Comparison of ENCODE assay signal across 8 cellular contexts in genomic region chr14:31229638-31230229, GRCh38. TPM values are rescaled to one million over a fixed set of nuclear protein-coding genes. Genes with fewer than 3 reads are reported as not detected.
A peak's percentile ranks its signal among the peaks of the same experiment; 100 is the strongest.
DNase-seq lines count a peak whose midpoint lies in the region; ATAC-seq and TF ChIP-seq lines count a peak whose summit lies in the region.

No MANE protein-coding gene starts in this region.

- no peak overlapping the region for H3K4me3 Mint-ChIP-seq in activated CD4-positive, alpha-beta T cell treated with anti-CD3 and anti-CD28 coated beads for 36 hours
- no peak overlapping the region for H3K4me3 Mint-ChIP-seq in activated CD4-positive, alpha-beta T cell treated with anti-CD3 and anti-CD28 coated beads, Interleukin-2, amount 10 ng/mL, durations not matched to agents 7 days and 5 days
- H3K4me3 Mint-ChIP-seq in natural killer cell = no peak overlapping the region
- no peak overlapping the region for H3K4me3 Mint-ChIP-seq in activated naive CD4-positive, alpha-beta T cell treated with anti-CD3 and anti-CD28 coated beads, Interleukin-2, amount 10 ng/mL, durations not matched to agents 7 days and 5 days
- H3K4me3 Mint-ChIP-seq in nephron progenitor cell = no peak overlapping the region

- no peak for DNase-seq in activated CD4-positive, alpha-beta T cell treated with anti-CD3 and anti-CD28 coated beads for 36 hours
- no peak for DNase-seq in activated CD4-positive, alpha-beta T cell treated with anti-CD3 and anti-CD28 coated beads, Interleukin-2, amount 10 ng/mL, durations not matched to agents 7 days and 5 days
- peak; percentile 84 for DNase-seq in RKO (ENCODE audit: low spot score)
- no peak for DNase-seq in natural killer cell
- no peak for DNase-seq in activated naive CD4-positive, alpha-beta T cell treated with anti-CD3 and anti-CD28 coated beads, Interleukin-2, amount 10 ng/mL, durations not matched to agents 7 days and 5 days
- DNase-seq in nephron progenitor cell = no peak

- H3K4me1 Mint-ChIP-seq in activated CD4-positive, alpha-beta T cell treated with anti-CD3 and anti-CD28 coated beads for 36 hours = no peaks in the 10 kb centered on the region
- no peaks in the 10 kb centered on the region for H3K4me1 Mint-ChIP-seq in activated CD4-positive, alpha-beta T cell treated with anti-CD3 and anti-CD28 coated beads, Interleukin-2, amount 10 ng/mL, durations not matched to agents 7 days and 5 days
- H3K4me1 Mint-ChIP-seq in natural killer cell = no peaks in the 10 kb centered on the region
- H3K4me1 Mint-ChIP-seq in activated naive CD4-positive, alpha-beta T cell treated with anti-CD3 and anti-CD28 coated beads, Interleukin-2, amount 10 ng/mL, durations not matched to agents 7 days and 5 days = no peaks in the 10 kb centered on the region
- no peaks in the 10 kb centered on the region for H3K4me1 Mint-ChIP-seq in nephron progenitor cell

- ATAC-seq in activated CD4-positive, alpha-beta T cell treated with anti-CD3 and anti-CD28 coated beads for 36 hours = peak; percentile 51
- ATAC-seq in esophagus mucosa = peak; percentile 99
- ATAC-seq in natural killer cell = peak; percentile 42 to 55 (median 55)
- no peak for ATAC-seq in HG03095 (IDR thresholded peaks at IDR 0.05; ENCODE audit: unreplicated experiment)

- H3K9me3 Mint-ChIP-seq in activated CD4-positive, alpha-beta T cell treated with anti-CD3 and anti-CD28 coated beads for 36 hours (ENCODE audit: low read depth) = no peaks in the 10 kb centered on the region
- H3K9me3 Mint-ChIP-seq in activated CD4-positive, alpha-beta T cell treated with anti-CD3 and anti-CD28 coated beads, Interleukin-2, amount 10 ng/mL, durations not matched to agents 7 days and 5 days = no peaks in the 10 kb centered on the region
- H3K9me3 Mint-ChIP-seq in natural killer cell (no peaks in the 10 kb centered on the region), nephron progenitor cell (no peaks in the 10 kb centered on the region)
- H3K9me3 Mint-ChIP-seq in activated naive CD4-positive, alpha-beta T cell treated with anti-CD3 and anti-CD28 coated beads, Interleukin-2, amount 10 ng/mL, durations not matched to agents 7 days and 5 days = no peaks in the 10 kb centered on the region

- intact Hi-C loops in activated CD4-positive, alpha-beta T cell treated with anti-CD3 and anti-CD28 coated beads for 36 hours (cut with DNase I, micrococcal nuclease) = no loop called here
- intact Hi-C loops in natural killer cell (cut with micrococcal nuclease) = no loop called here

- TF ChIP-seq CTCF in natural killer cell (IDR thresholded peaks at IDR 0.05) (no peak), nephron progenitor cell (IDR thresholded peaks at IDR 0.05) (no peak)

- POLR2A ChIA-PET in activated CD4-positive, alpha-beta T cell treated with anti-CD3 and anti-CD28 coated beads for 36 hours (lab: Charles Lee) = no interaction called here
- POLR2A ChIA-PET in activated CD4-positive, alpha-beta T cell treated with anti-CD3 and anti-CD28 coated beads, Interleukin-2, amount 10 ng/mL, durations not matched to agents 7 days and 5 days (lab: Charles Lee) = no interaction called here

- no peaks in the 10 kb centered on the region for H3K36me3 Mint-ChIP-seq in activated CD4-positive, alpha-beta T cell treated with anti-CD3 and anti-CD28 coated beads for 36 hours (ENCODE audit: low read depth)
- H3K36me3 Mint-ChIP-seq in activated CD4-positive, alpha-beta T cell treated with anti-CD3 and anti-CD28 coated beads, Interleukin-2, amount 10 ng/mL, durations not matched to agents 7 days and 5 days (ENCODE audit: low read depth) = no peaks in the 10 kb centered on the region
- H3K36me3 Mint-ChIP-seq in natural killer cell = no peaks in the 10 kb centered on the region
- no peaks in the 10 kb centered on the region for H3K36me3 Mint-ChIP-seq in activated naive CD4-positive, alpha-beta T cell treated with anti-CD3 and anti-CD28 coated beads, Interleukin-2, amount 10 ng/mL, durations not matched to agents 7 days and 5 days
- H3K36me3 Mint-ChIP-seq in nephron progenitor cell (ENCODE audit: low read depth) = no peaks in the 10 kb centered on the region

- CTCF ChIA-PET in activated CD4-positive, alpha-beta T cell treated with anti-CD3 and anti-CD28 coated beads for 36 hours (lab: Charles Lee) = interaction anchor here (0.6 to 1.7 kb wide), 2 partner anchors 21 to 113 kb away, joined by 4 to 12 read pairs; partner anchors contain the start of gene HECTD1
- CTCF ChIA-PET in activated CD4-positive, alpha-beta T cell treated with anti-CD3 and anti-CD28 coated beads, Interleukin-2, amount 10 ng/mL, durations not matched to agents 7 days and 5 days (lab: Charles Lee) = no interaction called here
- CTCF ChIA-PET in activated naive CD4-positive, alpha-beta T cell treated with anti-CD3 and anti-CD28 coated beads, Interleukin-2, amount 10 ng/mL, durations not matched to agents 7 days and 5 days (lab: Charles Lee) = no interaction called here

- H3K27me3 Mint-ChIP-seq in activated CD4-positive, alpha-beta T cell treated with anti-CD3 and anti-CD28 coated beads for 36 hours = no peaks in the 10 kb centered on the region
- H3K27me3 Mint-ChIP-seq in activated CD4-positive, alpha-beta T cell treated with anti-CD3 and anti-CD28 coated beads, Interleukin-2, amount 10 ng/mL, durations not matched to agents 7 days and 5 days = peaks cover 4% of the 10 kb centered on the region
- H3K27me3 Mint-ChIP-seq in natural killer cell (ENCODE audit: low read depth in 2 of 2) = peaks cover 0 to 6% of the 10 kb centered on the region in 2 donors
- H3K27me3 Mint-ChIP-seq in activated naive CD4-positive, alpha-beta T cell treated with anti-CD3 and anti-CD28 coated beads, Interleukin-2, amount 10 ng/mL, durations not matched to agents 7 days and 5 days = no peaks in the 10 kb centered on the region
- peaks cover 6% of the 10 kb centered on the region for H3K27me3 Mint-ChIP-seq in nephron progenitor cell (ENCODE audit: low read depth, poor library complexity)

- no peak overlapping the region for H3K27ac Mint-ChIP-seq in activated CD4-positive, alpha-beta T cell treated with anti-CD3 and anti-CD28 coated beads for 36 hours
- H3K27ac Mint-ChIP-seq in activated CD4-positive, alpha-beta T cell treated with anti-CD3 and anti-CD28 coated beads, Interleukin-2, amount 10 ng/mL, durations not matched to agents 7 days and 5 days = no peak overlapping the region
- H3K27ac Mint-ChIP-seq in natural killer cell (no peak overlapping the region), nephron progenitor cell (no peak overlapping the region)
- no peak overlapping the region for H3K27ac Mint-ChIP-seq in activated naive CD4-positive, alpha-beta T cell treated with anti-CD3 and anti-CD28 coated beads, Interleukin-2, amount 10 ng/mL, durations not matched to agents 7 days and 5 days

RNA-seq across cellular contexts. Expression of gene HECTD1, which starts 22.1 kb away (rescaled TPM):
- 10 to 100 TPM; 87.1 to 89.5 TPM for total RNA-seq in activated CD4-positive, alpha-beta T cell treated with anti-CD3 and anti-CD28 coated beads for 36 hours
- 100 to 1,000 TPM in 1 of 2 experiments, 10 to 100 TPM in 1; 97.2 to 110 TPM for total RNA-seq in activated CD4-positive, alpha-beta T cell treated with anti-CD3 and anti-CD28 coated beads, Interleukin-2, amount 10 ng/mL, durations not matched to agents 7 days and 5 days
- 174 TPM for total RNA-seq in esophagus mucosa
- total RNA-seq in natural killer cell = 100 to 1,000 TPM; 162 to 202 (median 179) TPM
